1 cellular context compared by ENCODE assay signal in genomic region chr17:59671386-59671785, GRCh38.
TF ChIP-seq lines count a peak whose summit lies in the region.

No MANE protein-coding gene starts in this region.

TF ChIP-seq in endothelial cell of umbilical vein, 7 proteins besides CTCF, POLR2A, EP300 and RAD21:
- no peak for TF ChIP-seq FOS (IDR thresholded peaks at IDR 0.05; ENCODE audit: borderline replicate concordance, insufficient read depth, low read length)
- no peak for TF ChIP-seq MAX (IDR thresholded peaks at IDR 0.05; ENCODE audit: insufficient read depth, insufficient read length)
- TF ChIP-seq POLR2AphosphoS5 (IDR thresholded peaks at IDR 0.05; ENCODE audit: insufficient read depth, low read depth, low read length), result no peak
- TF ChIP-seq JUN (IDR thresholded peaks at IDR 0.05; ENCODE audit: borderline replicate concordance, insufficient read depth, insufficient read length, low read depth), result no peak
- no peak for TF ChIP-seq EZH2 (IDR thresholded peaks at IDR 0.05; ENCODE audit: borderline replicate concordance, low read depth, low read length, severe bottlenecking)
- no peak for TF ChIP-seq GATA2 (IDR thresholded peaks at IDR 0.05; ENCODE audit: insufficient read depth, insufficient read length, low read depth, low read length)
- TF ChIP-seq MYC (IDR thresholded peaks at IDR 0.05; ENCODE audit: low read depth, low read length), result no peak
